ENCODE assay signal across 10 cellular contexts in genomic region chr6:107080036-107080435, GRCh38. TPM values are rescaled to one million over a fixed set of nuclear protein-coding genes. Genes with fewer than 3 reads are reported as not detected.
DNase-seq lines count a peak whose midpoint lies in the region; ATAC-seq, FAIRE-seq and TF ChIP-seq lines count a peak whose summit lies in the region.
"Had no signal": no experiment of that assay in that cellular context is flagged by ENCODE, and none has a peak within 500 bp of the region (broad histone marks: within the 10 kb centered on the region; RNA-seq: fewer than 3 reads in every experiment).

No MANE protein-coding gene starts in this region.

- peak; percentile 18 for TF ChIP-seq CTCF in bronchial epithelial cell (IDR thresholded peaks at IDR 0.05; ENCODE audit: insufficient read depth, low read length, severe bottlenecking)
- TF ChIP-seq CTCF in neural crest cell (conservative IDR thresholded peaks at IDR 0.05) = peak; percentile 51

- peak; percentile 5 for DNase-seq in NCI-H748 (lab: John Stamatoyannopoulos, UW; ENCODE audit: unreplicated experiment)
- no peak for DNase-seq in NCI-H748 treated with DMSO at 0.1 percent for 48 hours (lab: John Stamatoyannopoulos, UW)
- DNase-seq in bronchial epithelial cell (ENCODE audit: low read depth) = no peak
- DNase-seq in neural crest cell (ENCODE audit: low read depth, low spot score) = no peak
- no peak for DNase-seq in NCI-H226
- DNase-seq in SKM-1 treated with dmso at 0.1 percent for 144 hours (lab: John Stamatoyannopoulos, UW; ENCODE audit: unreplicated experiment) = no peak
- DNase-seq: NCI-H187 had no signal

- peaks cover 2% of the 10 kb centered on the region for H3K9me3 Mint-ChIP-seq in neural crest cell
- H3K9me3 Mint-ChIP-seq: central memory CD8-positive, alpha-beta T cell had no signal

- H3K36me3 Mint-ChIP-seq in neural crest cell (ENCODE audit: low read depth) = peaks cover 16% of the 10 kb centered on the region

- H3K27me3 Mint-ChIP-seq in neural crest cell (ENCODE audit: low read depth) = no peaks in the 10 kb centered on the region
- H3K27me3 Mint-ChIP-seq: central memory CD8-positive, alpha-beta T cell had no signal

- no peak for FAIRE-seq in bronchial epithelial cell (lab: Jason Lieb, UNC)

- peak overlapping the region; percentile 67 for H3K27ac Mint-ChIP-seq in neural crest cell (ENCODE audit: unreplicated experiment)

- no peak overlapping the region for H3K4me3 Mint-ChIP-seq in neural crest cell
- H3K4me3 Mint-ChIP-seq: central memory CD8-positive, alpha-beta T cell had no signal

- no peaks in the 10 kb centered on the region for H3K36me3 ChIP-seq in bronchial epithelial cell (ENCODE audit: control insufficient read depth, insufficient read depth, low read length)

- peak; percentile 40 for ATAC-seq in HG02678 (IDR thresholded peaks at IDR 0.05; ENCODE audit: unreplicated experiment)
- ATAC-seq in HG03460 (IDR thresholded peaks at IDR 0.05; ENCODE audit: unreplicated experiment) = no peak

- H3K4me3 ChIP-seq in bronchial epithelial cell (ENCODE audit: low read depth, low read length) = no peak overlapping the region

- H3K27me3 ChIP-seq in bronchial epithelial cell (ENCODE audit: control insufficient read depth, insufficient read depth, low read length) = no peaks in the 10 kb centered on the region

- H3K4me1 Mint-ChIP-seq in neural crest cell = no peaks in the 10 kb centered on the region
- H3K4me1 Mint-ChIP-seq: central memory CD8-positive, alpha-beta T cell had no signal

RNA-seq across cellular contexts. Expression of gene BEND3, which starts 35.3 kb away (rescaled TPM):
- total RNA-seq in bronchial epithelial cell = 1.8 and 3.9 TPM in 2 replicates
- total RNA-seq in neural crest cell = 24.1 and 24.9 TPM in 2 replicates

RNA-seq across cellular contexts. Expression of gene MTRES1, which starts 52.0 kb away (rescaled TPM):
- 11.3 and 13.3 TPM in 2 replicates for total RNA-seq in bronchial epithelial cell
- total RNA-seq in neural crest cell = 23.5 and 23.7 TPM in 2 replicates
